21 cellular contexts compared by ENCODE assay signal in the genomic region with DNA sequence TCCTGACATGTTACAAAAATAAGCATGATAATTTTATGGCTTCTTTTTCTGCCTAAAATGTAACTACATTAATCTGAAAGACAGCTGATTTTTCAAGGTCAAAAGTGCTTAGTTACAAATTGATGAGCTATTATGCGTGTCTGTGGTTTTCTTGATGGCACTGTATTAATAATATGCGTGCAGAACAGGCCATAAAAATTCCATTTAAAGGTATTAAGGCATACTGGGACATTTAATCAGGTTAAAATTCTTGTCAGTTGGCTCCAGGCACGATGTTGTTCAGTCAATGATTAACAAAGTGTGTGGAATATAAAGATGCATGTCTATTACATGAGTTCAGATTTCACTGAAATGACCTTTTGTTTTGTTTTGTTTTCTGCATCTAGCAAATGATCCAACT.
DNase-seq lines count a peak whose midpoint lies in the region; ATAC-seq, FAIRE-seq and TF ChIP-seq lines count a peak whose summit lies in the region.
"Had no signal": no experiment of that assay in that cellular context is flagged by ENCODE, and none has a peak within 500 bp of the region (broad histone marks: within the 10 kb centered on the region; RNA-seq: fewer than 3 reads in every experiment).

No MANE protein-coding gene starts in this region.

- H3K9me3 ChIP-seq in small intestine (ENCODE audit: control insufficient read depth, low read depth): no peaks in the 10 kb centered on the region
- peaks cover 20% of the 10 kb centered on the region for H3K9me3 ChIP-seq in left ventricle myocardium inferior (replicated peaks)

- peak; percentile 0 to 27 for DNase-seq in NCI-H526 (lab: John Stamatoyannopoulos, UW)
- DNase-seq in NCI-H526 treated with DMSO at 0.1 percent for 48 hours (lab: John Stamatoyannopoulos, UW): no peak
- DNase-seq in NCI-H82 (lab: John Stamatoyannopoulos, UW): peak; percentile 28
- peak; percentile 47 for DNase-seq in glomerular visceral epithelial cell (ENCODE audit: extremely low spot score)
- peak; percentile 18 for DNase-seq in small intestine
- no peak for DNase-seq in left ventricle myocardium inferior
- DNase-seq: C1 segment of cervical spinal cord, H7, KBM-7, MV-4-11, NCI-H146, NCI-H2081 treated with DMSO at 0.1 percent for 48 hours, NCI-H226, NCI-H524 treated with DMSO at 0.1 percent for 48 hours, PC-3, SW 1271 had no signal

- H3K27ac ChIP-seq in small intestine (ENCODE audit: low read depth in 1 of 2, low read length in 1 of 2): no peak overlapping the region
- no peak overlapping the region for H3K27ac ChIP-seq in left ventricle myocardium inferior (replicated peaks)
- H3K27ac ChIP-seq: RWPE1 had no signal

- H3K36me3 ChIP-seq in small intestine (ENCODE audit: control insufficient read depth in 2 of 2, insufficient read depth in 2 of 2, low read length in 2 of 2) (no peaks in the 10 kb centered on the region), left ventricle myocardium inferior (no peaks in the 10 kb centered on the region)

- H3K4me1 ChIP-seq in small intestine (ENCODE audit: control insufficient read depth in 2 of 2, insufficient read depth in 1 of 2, low read depth in 1 of 2, low read length in 1 of 2): no peaks in the 10 kb centered on the region
- H3K4me1 ChIP-seq in left ventricle myocardium inferior: no peaks in the 10 kb centered on the region

- ATAC-seq in GM19395 (IDR thresholded peaks at IDR 0.05; ENCODE audit: unreplicated experiment): no peak
- ATAC-seq in GM21825 (IDR thresholded peaks at IDR 0.05; ENCODE audit: unreplicated experiment): no peak
- ATAC-seq: PC-3 had no signal

- no peak for FAIRE-seq in small intestine (lab: Jason Lieb, UNC)
- FAIRE-seq: A204.1, GM19239 had no signal

- 8 to 44% (median 21%) methylated on average over 3 of the region's 3 CpGs for WGBS in small intestine, 3 donors

- TF ChIP-seq CTCF in left ventricle myocardium inferior (IDR thresholded peaks at IDR 0.05; ENCODE audit: borderline replicate concordance): no peak

- H3K27me3 ChIP-seq in small intestine (ENCODE audit: control insufficient read depth in 2 of 2, insufficient read depth in 2 of 2, low read length in 2 of 2) (no peaks in the 10 kb centered on the region), left ventricle myocardium inferior (ENCODE audit: low read depth) (no peaks in the 10 kb centered on the region)

- H3K4me3 ChIP-seq in small intestine (ENCODE audit: low read depth in 1 of 2, low read length in 2 of 2) (no peak overlapping the region), left ventricle myocardium inferior (no peak overlapping the region)

- intact Hi-C loops in left ventricle myocardium inferior (cut with micrococcal nuclease): no loop called here

Comparison
In these comparisons a context has a peak if more than half of its experiments do, and no peak if none do; other contexts are left out.
1. DNase-seq: peak in NCI-H526 (2 of 2), NCI-H82 (single experiment), glomerular visceral epithelial cell (single experiment) and small intestine (single experiment); none in NCI-H526 treated with DMSO at 0.1 percent for 48 hours (single experiment) and left ventricle myocardium inferior (single experiment).